ENCODE assay signal across 7 cellular contexts in the genomic region with DNA sequence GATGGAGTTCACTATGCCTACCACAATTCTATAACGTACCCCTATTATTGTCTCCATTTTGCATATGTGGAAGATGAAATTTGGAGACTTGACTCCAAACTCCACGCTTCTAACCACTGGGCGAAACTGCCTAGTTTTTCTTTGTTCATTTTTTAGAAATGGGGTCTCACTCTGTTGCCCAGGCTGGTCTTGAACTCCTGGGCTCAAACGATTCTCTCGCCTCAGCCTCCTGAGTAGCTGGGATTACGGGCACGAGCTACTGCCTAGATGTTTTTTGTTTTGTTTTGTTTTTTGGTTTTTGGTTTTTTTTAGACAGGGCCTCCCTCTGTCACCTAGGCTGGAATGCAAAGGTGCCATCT. TPM values are rescaled to one million over a fixed set of nuclear protein-coding genes. Genes with fewer than 3 reads are reported as not detected.
DNase-seq lines count a peak whose midpoint lies in the region; ATAC-seq and TF ChIP-seq lines count a peak whose summit lies in the region.

No MANE protein-coding gene starts in this region.

- DNase-seq in RWPE1 (ENCODE audit: low spot score) = no peak
- no peak for DNase-seq in foreskin keratinocyte
- no peak for DNase-seq in stimulated activated naive B cell treated with anti-CD40 and anti-IgM and Interleukin-4, amounts not matched to agents 10 μg/mL and 1 μg/mL and 100 μg/mL, for 72 hours
- DNase-seq in stimulated activated CD4-positive, alpha-beta T cell treated with anti-CD3 and anti-CD28 coated beads, Interleukin-2, amount 100 ng/mL, for 48 hours = no peak
- no peak for DNase-seq in activated CD4-positive, CD25-positive, alpha-beta regulatory T cell treated with anti-CD3 and anti-CD28 coated beads, Interleukin-2, amount 50 U/mL, for 72 hours

- H3K4me1 ChIP-seq in foreskin keratinocyte = peaks cover 19% of the 10 kb centered on the region

- ATAC-seq in GM21528 (IDR thresholded peaks at IDR 0.05; ENCODE audit: low FRiP score, unreplicated experiment) (peak; percentile 16), foreskin keratinocyte (no peak), GM21717 (IDR thresholded peaks at IDR 0.05; ENCODE audit: unreplicated experiment) (no peak)
- peak; percentile 6 to 13 for ATAC-seq in stimulated activated naive B cell treated with anti-CD40 and anti-IgM and Interleukin-4, amounts not matched to agents 10 μg/mL and 1 μg/mL and 100 μg/mL, for 72 hours (replicated peaks)

- H3K36me3 Mint-ChIP-seq in stimulated activated naive B cell treated with anti-CD40 and anti-IgM and Interleukin-4, amounts not matched to agents 10 μg/mL and 1 μg/mL and 100 μg/mL, for 72 hours = peaks cover 40 to 42% of the 10 kb centered on the region in 2 donors

- peak overlapping the region; percentile 95 to 97 for H3K4me3 Mint-ChIP-seq in stimulated activated naive B cell treated with anti-CD40 and anti-IgM and Interleukin-4, amounts not matched to agents 10 μg/mL and 1 μg/mL and 100 μg/mL, for 72 hours

- no peaks in the 10 kb centered on the region for H3K27me3 Mint-ChIP-seq in stimulated activated naive B cell treated with anti-CD40 and anti-IgM and Interleukin-4, amounts not matched to agents 10 μg/mL and 1 μg/mL and 100 μg/mL, for 72 hours

- H3K27ac ChIP-seq in RWPE1 (no peak overlapping the region), foreskin keratinocyte (peak overlapping the region; percentile 97)

- H3K4me1 Mint-ChIP-seq in stimulated activated naive B cell treated with anti-CD40 and anti-IgM and Interleukin-4, amounts not matched to agents 10 μg/mL and 1 μg/mL and 100 μg/mL, for 72 hours = peaks cover 27 to 47% of the 10 kb centered on the region in 2 donors

- CTCF ChIA-PET in RWPE1 (lab: Yijun Ruan, JAX) = interaction anchor here (0.5 to 1.1 kb wide), 5 partner anchors 12 to 1693 kb away, joined by 3 to 5 read pairs (median 4); no protein-coding TSS in a partner anchor

- peak; percentile 37; the same call in 1 of the 2 replicates for TF ChIP-seq CTCF in RWPE1 (conservative IDR thresholded peaks at IDR 0.05; ENCODE audit: low read depth)
- no peak for TF ChIP-seq CTCF in foreskin keratinocyte (conservative IDR thresholded peaks at IDR 0.05)

- H3K27me3 ChIP-seq in foreskin keratinocyte = no peaks in the 10 kb centered on the region

- no peaks in the 10 kb centered on the region for H3K9me3 Mint-ChIP-seq in stimulated activated naive B cell treated with anti-CD40 and anti-IgM and Interleukin-4, amounts not matched to agents 10 μg/mL and 1 μg/mL and 100 μg/mL, for 72 hours

- H3K27ac Mint-ChIP-seq in stimulated activated naive B cell treated with anti-CD40 and anti-IgM and Interleukin-4, amounts not matched to agents 10 μg/mL and 1 μg/mL and 100 μg/mL, for 72 hours = peak overlapping the region; percentile 100

- POLR2A ChIA-PET in RWPE1 (lab: Yijun Ruan, JAX; ENCODE audit: low non-redundant PET) = no interaction called here

RNA-seq across cellular contexts. Expression of a gene that starts 0.6 kb away (rescaled TPM):
- total RNA-seq in foreskin keratinocyte = 2,217 and 2,337 TPM in 2 replicates
- polyA plus RNA-seq in foreskin keratinocyte = 3,425 and 3,516 TPM in 2 replicates

RNA-seq across cellular contexts. Expression of a gene that starts 45.5 kb away (rescaled TPM):
- total RNA-seq in foreskin keratinocyte = 1.5 and 1.9 TPM in 2 replicates
- polyA plus RNA-seq in foreskin keratinocyte = 0.65 and 0.90 TPM in 2 replicates

Comparison
In these comparisons a context has a peak if more than half of its experiments do, and no peak if none do; other contexts are left out.
1. ATAC-seq: peak in GM21528 (single experiment) and stimulated activated naive B cell treated with anti-CD40 and anti-IgM and Interleukin-4, amounts not matched to agents 10 μg/mL and 1 μg/mL and 100 μg/mL, for 72 hours (2 of 2); none in foreskin keratinocyte (single experiment) and GM21717 (single experiment).